25 cellular contexts compared by ENCODE assay signal in the genomic region with DNA sequence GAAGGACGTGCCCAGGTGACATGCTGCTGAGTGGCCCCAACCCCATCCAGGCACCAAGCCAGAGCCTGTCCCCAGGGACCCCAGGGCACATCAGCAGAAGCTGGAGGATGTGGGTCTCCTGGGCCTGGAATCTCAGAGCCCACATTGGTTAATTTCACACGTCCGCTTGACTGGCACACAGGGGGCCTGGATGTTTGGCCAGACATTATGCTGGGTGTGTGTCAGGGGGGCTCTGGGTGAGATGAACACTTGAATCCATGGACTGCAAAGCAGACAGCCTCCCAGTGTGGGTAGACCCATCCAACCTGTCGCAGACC.
A peak's percentile ranks its signal among the peaks of the same experiment; 100 is the strongest.
DNase-seq lines count a peak whose midpoint lies in the region; ATAC-seq and TF ChIP-seq lines count a peak whose summit lies in the region.
"Had no signal": no experiment of that assay in that cellular context is flagged by ENCODE, and none has a peak within 500 bp of the region (broad histone marks: within the 10 kb centered on the region; RNA-seq: fewer than 3 reads in every experiment).

No MANE protein-coding gene starts in this region.

- H3K9ac ChIP-seq in BLaER1 = no peak overlapping the region
- no peak overlapping the region for H3K9ac ChIP-seq in PC-3 (ENCODE audit: low read length)
- H3K9ac ChIP-seq: KMS-11 had no signal

- H3K27me3 ChIP-seq in BLaER1 = no peaks in the 10 kb centered on the region
- H3K27me3 ChIP-seq in spleen (replicated peaks in 1 of 7) = no peaks in the 10 kb centered on the region
- H3K27me3 ChIP-seq in heart right ventricle = peaks cover 0 to 7% (median 0%) of the 10 kb centered on the region in 7 donors
- peaks cover 37% of the 10 kb centered on the region for H3K27me3 ChIP-seq in PC-3 (ENCODE audit: low read length)
- H3K27me3 ChIP-seq: SJCRH30 had no signal

- intact Hi-C loops in spleen (cut with DNase I; ENCODE audit: low total_unique reads) (no loop called here), heart right ventricle (cut with DNase I) (no loop called here), PC-3 (cut with micrococcal nuclease) (no loop called here)

- H3F3A ChIP-seq in PC-3 (ENCODE audit: low read length, unreplicated experiment) = no peaks in the 10 kb centered on the region

- H3K4me2 ChIP-seq in BLaER1 (peak overlapping the region; percentile 4; the same call in 1 of the 2 replicates), PC-3 (ENCODE audit: low read length) (no peak overlapping the region)
- H3K4me2 ChIP-seq: KMS-11, PC-9 had no signal

- no peak overlapping the region for H2AFZ ChIP-seq in PC-3 (ENCODE audit: low read length)
- H2AFZ ChIP-seq: PC-9 had no signal

- BruUV-seq in PC-3 (replicated peaks; lab: Mats Ljungman, UMichigan) = no TSS peak

- no peak overlapping the region for H3K27ac ChIP-seq in BLaER1
- no peak overlapping the region for H3K27ac ChIP-seq in spleen
- no peak overlapping the region for H3K27ac ChIP-seq in heart right ventricle
- H3K27ac ChIP-seq in PC-3 (ENCODE audit: low read length) = no peak overlapping the region
- H3K27ac ChIP-seq: HL-60, KMS-11, PC-9, SJCRH30 had no signal

- no peaks in the 10 kb centered on the region for H3K79me2 ChIP-seq in PC-3 (ENCODE audit: low read length)

- no peaks in the 10 kb centered on the region for H4K20me1 ChIP-seq in BLaER1
- no peaks in the 10 kb centered on the region for H4K20me1 ChIP-seq in PC-3 (ENCODE audit: low read length)

- TF ChIP-seq CTCF in spleen (IDR thresholded peaks at IDR 0.05 in 8 of 11, conservative IDR thresholded peaks at IDR 0.05 in 3 of 11) (no peak), heart right ventricle (IDR thresholded peaks at IDR 0.05) (no peak), PC-3 (conservative IDR thresholded peaks at IDR 0.05; ENCODE audit: low read depth, low read length) (no peak)

- no peak for TF ChIP-seq POLR2A in spleen (IDR thresholded peaks at IDR 0.05)

- H3K4me1 ChIP-seq in BLaER1 (peaks cover 20% of the 10 kb centered on the region), spleen (no peaks in the 10 kb centered on the region), heart right ventricle (no peaks in the 10 kb centered on the region), PC-3 (ENCODE audit: insufficient read depth, low read length) (no peaks in the 10 kb centered on the region)
- H3K4me1 ChIP-seq: SJCRH30 had no signal

- H3K4me3 ChIP-seq in BLaER1 (no peak overlapping the region), spleen (no peak overlapping the region), heart right ventricle (no peak overlapping the region), PC-3 (ENCODE audit: low read length) (no peak overlapping the region)
- H3K4me3 ChIP-seq: PC-9, SJCRH30 had no signal

- POLR2A ChIA-PET in PC-3 (lab: Charles Lee; ENCODE audit: unreplicated experiment) = no interaction called here

- DNase-seq in D341Med (ENCODE audit: low spot score) (peak; percentile 11), epidermal melanocyte (ENCODE audit: insufficient read length, low spot score) (peak; percentile 9), spleen (peak; percentile 61), heart right ventricle (no peak), PC-3 (no peak), DMS 273 treated with DMSO at 0.1 percent for 48 hours (lab: John Stamatoyannopoulos, UW) (no peak)
- DNase-seq: CD4-positive, CD25-positive, alpha-beta regulatory T cell; DMS53; MM.1S; NCI-H1048; NCI-H1417 treated with DMSO at 0.1 percent for 48 hours; NCI-H1694 treated with DMSO at 0.1 percent for 48 hours; NCI-H2081 treated with DMSO at 0.1 percent for 48 hours; NCI-H2171; NCI-H345; NCI-H510A treated with DMSO at 0.1 percent for 48 hours; NCI-H748 treated with DMSO at 0.1 percent for 48 hours; NK-92 treated with Interleukin-12 subunit alpha and Interleukin-12 subunit beta, amount 100 ng/mL, for 24 hours; PC-9 had no signal

- H3K9me3 ChIP-seq in BLaER1 = no peaks in the 10 kb centered on the region
- no peaks in the 10 kb centered on the region for H3K9me3 ChIP-seq in spleen
- no peaks in the 10 kb centered on the region for H3K9me3 ChIP-seq in heart right ventricle
- no peaks in the 10 kb centered on the region for H3K9me3 ChIP-seq in PC-3 (ENCODE audit: low read length)
- H3K9me3 ChIP-seq: SJCRH30 had no signal

- ATAC-seq in heart right ventricle (no peak), PC-3 (no peak)
- ATAC-seq: HCT116, Right ventricle myocardium inferior had no signal

- 68 to 89% (median 87%) methylated on average over 2 to 4 of the region's 4 CpGs for WGBS in spleen, 5 donors
- 84 to 86% methylated on average over 4 of the region's 4 CpGs for WGBS in heart right ventricle, 2 donors

- H3K9me2 ChIP-seq in PC-3 (replicated peaks; ENCODE audit: low read length) = no peaks in the 10 kb centered on the region

- CTCF ChIA-PET in PC-3 (lab: Charles Lee) = no interaction called here

- H3K36me3 ChIP-seq in BLaER1 (no peaks in the 10 kb centered on the region), spleen (no peaks in the 10 kb centered on the region), heart right ventricle (no peaks in the 10 kb centered on the region), PC-3 (ENCODE audit: low read depth, low read length) (no peaks in the 10 kb centered on the region)
- H3K36me3 ChIP-seq: SJCRH30 had no signal

Comparison
In these comparisons a context has a peak if more than half of its experiments do, and no peak if none do; other contexts are left out.
1. DNase-seq: peak in D341Med (single experiment), epidermal melanocyte (single experiment) and spleen (single experiment); none in heart right ventricle (0 of 2), PC-3 (single experiment) and DMS 273 treated with DMSO at 0.1 percent for 48 hours (single experiment).